In the genomic region with DNA sequence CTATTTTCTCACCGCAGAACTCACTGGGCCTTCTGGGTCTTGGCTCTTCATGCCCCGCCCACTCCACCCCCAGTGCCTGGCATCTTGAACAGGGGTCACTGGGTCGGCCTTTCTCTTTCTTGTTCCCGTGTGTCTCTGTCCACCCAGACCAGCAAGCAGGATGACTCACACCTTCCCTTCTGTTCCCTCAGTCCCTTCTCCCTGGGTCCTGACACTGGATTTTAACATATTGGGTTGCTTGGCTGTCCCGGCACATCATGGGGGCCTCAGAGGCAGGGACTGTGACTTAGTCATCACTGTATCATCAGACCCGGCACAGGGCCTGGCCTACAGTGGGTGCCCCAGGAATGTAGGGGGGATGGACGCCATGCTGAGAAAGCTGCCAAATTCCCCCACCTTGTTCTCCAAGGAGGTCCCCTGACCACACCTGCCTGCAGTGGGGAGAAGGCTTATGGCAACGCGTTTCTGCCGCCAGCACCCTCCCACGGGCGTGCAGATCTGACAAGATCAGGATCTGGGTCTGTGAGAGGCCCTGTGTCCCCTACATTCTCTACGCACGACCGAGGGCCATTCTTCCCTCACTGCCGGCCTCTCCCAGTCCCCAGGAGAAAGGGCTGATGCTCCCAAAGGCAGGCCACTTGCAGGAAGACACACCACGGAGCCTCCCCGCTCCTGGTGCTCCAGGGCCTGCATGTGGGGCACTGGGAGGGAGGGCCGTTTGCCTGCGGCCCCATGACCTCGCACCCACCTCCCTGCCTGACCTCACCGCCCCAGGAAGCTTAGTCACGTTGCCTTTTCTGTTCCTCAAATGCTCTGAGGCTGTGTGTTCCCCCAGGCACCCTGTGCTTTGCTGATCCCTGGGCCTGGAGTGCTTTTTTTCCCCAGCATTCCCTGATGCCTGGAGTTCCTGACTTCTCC, we compare ENCODE assay signal across 11 cellular contexts.
DNase-seq lines count a peak whose midpoint lies in the region; FAIRE-seq and TF ChIP-seq lines count a peak whose summit lies in the region.
"Had no signal": no experiment of that assay in that cellular context is flagged by ENCODE, and none has a peak within 500 bp of the region (broad histone marks: within the 10 kb centered on the region; RNA-seq: fewer than 3 reads in every experiment).

No MANE protein-coding gene starts in this region.

- TF ChIP-seq CTCF in endodermal cell (conservative IDR thresholded peaks at IDR 0.05): no peak
- TF ChIP-seq CTCF in nephron progenitor cell (IDR thresholded peaks at IDR 0.05): no peak
- TF ChIP-seq CTCF in GM10266 (IDR thresholded peaks at IDR 0.05; ENCODE audit: control insufficient read depth, insufficient read depth, low read depth, missing control alignments): no peak

- H3K4me1 Mint-ChIP-seq in endodermal cell (no peaks in the 10 kb centered on the region), nephron progenitor cell (peaks cover 41% of the 10 kb centered on the region)
- H3K4me1 Mint-ChIP-seq: IgD-negative memory B cell had no signal

- 66 to 73% methylated on average over 14 to 23 of the region's 23 CpGs for WGBS in endodermal cell (ENCODE audit: insufficient coverage in 1 of 2, insufficient read length in 1 of 2), 2 experiments

- no peaks in the 10 kb centered on the region for H3K9me3 ChIP-seq in endodermal cell (ENCODE audit: control insufficient read depth, low read length)

- H3K27ac Mint-ChIP-seq in endodermal cell: no peak overlapping the region
- H3K27ac Mint-ChIP-seq in nephron progenitor cell: peak overlapping the region; percentile 91

- no peaks in the 10 kb centered on the region for H3K27me3 ChIP-seq in endodermal cell (ENCODE audit: control insufficient read depth, insufficient read depth, low read length, poor library complexity, severe bottlenecking)

- no peaks in the 10 kb centered on the region for H3K4me1 ChIP-seq in endodermal cell (ENCODE audit: control insufficient read depth, insufficient read depth, low read length)

- H3K9me3 Mint-ChIP-seq in endodermal cell: peaks cover 5% of the 10 kb centered on the region
- no peaks in the 10 kb centered on the region for H3K9me3 Mint-ChIP-seq in nephron progenitor cell
- H3K9me3 Mint-ChIP-seq: activated T-cell treated with anti-CD3 and anti-CD28 coated beads, Interleukin-2, amount 50 U/mL, for 4 hours; IgD-negative memory B cell had no signal

- no peak overlapping the region for H3K9ac ChIP-seq in endodermal cell (ENCODE audit: extremely low read depth, low read length, poor library complexity, severe bottlenecking)

- peak; percentile 62 for DNase-seq in GM04504 (ENCODE audit: low read depth)
- peak; percentile 99 for DNase-seq in RCC 7860 (ENCODE audit: low spot score)
- peak; percentile 72 for DNase-seq in endodermal cell
- DNase-seq in nephron progenitor cell: peak; percentile 39
- no peak for DNase-seq in activated CD4-positive, alpha-beta T cell treated with anti-CD3 and anti-CD28 coated beads, Interleukin-2, amount 50 U/mL, for 1 hour
- no peak for DNase-seq in LoVo (ENCODE audit: low spot score)
- DNase-seq in HuH-7 (ENCODE audit: low spot score): no peak
- DNase-seq in GM10266 (ENCODE audit: extremely low spot score): no peak
- DNase-seq: activated T-cell treated with anti-CD3 and anti-CD28 coated beads, Interleukin-2, amount 50 U/mL, for 4 hours; occipital lobe had no signal

- H3K36me3 Mint-ChIP-seq in endodermal cell (ENCODE audit: low read depth) (no peaks in the 10 kb centered on the region), nephron progenitor cell (ENCODE audit: low read depth) (peaks cover 5% of the 10 kb centered on the region)
- H3K36me3 Mint-ChIP-seq: IgD-negative memory B cell had no signal

- no peak overlapping the region for H3K4me3 Mint-ChIP-seq in endodermal cell
- no peak overlapping the region for H3K4me3 Mint-ChIP-seq in nephron progenitor cell
- H3K4me3 Mint-ChIP-seq: activated T-cell treated with anti-CD3 and anti-CD28 coated beads, Interleukin-2, amount 50 U/mL, for 4 hours; IgD-negative memory B cell had no signal

- no peak overlapping the region for H3K4me3 ChIP-seq in endodermal cell (ENCODE audit: low read length)

- no peak overlapping the region for H3K27ac ChIP-seq in endodermal cell (ENCODE audit: low read depth, low read length)

- H3K27me3 Mint-ChIP-seq in endodermal cell (ENCODE audit: insufficient read depth) (no peaks in the 10 kb centered on the region), nephron progenitor cell (ENCODE audit: low read depth, poor library complexity) (no peaks in the 10 kb centered on the region)

- H3K36me3 ChIP-seq in endodermal cell (ENCODE audit: control insufficient read depth, insufficient read depth, low read length): no peaks in the 10 kb centered on the region

- FAIRE-seq in RCC 7860 (lab: Jason Lieb, UNC): peak; percentile 98

Comparison
In these comparisons a context has a peak if more than half of its experiments do, and no peak if none do; other contexts are left out.
1. DNase-seq: peak in GM04504 (single experiment), RCC 7860 (single experiment), endodermal cell (single experiment) and nephron progenitor cell (single experiment); none in activated CD4-positive, alpha-beta T cell treated with anti-CD3 and anti-CD28 coated beads, Interleukin-2, amount 50 U/mL, for 1 hour (single experiment), LoVo (single experiment), HuH-7 (single experiment) and GM10266 (single experiment).